28 cellular contexts compared by ENCODE assay signal in genomic region chr2:24745825-24746224, GRCh38.
"Had no signal": no experiment of that assay in that cellular context is flagged by ENCODE, and none has a peak within 500 bp of the region (broad histone marks: within the 10 kb centered on the region; RNA-seq: fewer than 3 reads in every experiment).

No MANE protein-coding gene starts in this region.

- H3K9me3 ChIP-seq: esophagus squamous epithelium, neutrophil, right lobe of liver, stomach, tibial artery had no signal

- H3K9me3 Mint-ChIP-seq: memory B cell; mesothelial cell of epicardium; naive thymus-derived CD8-positive, alpha-beta T cell; neural crest cell; type B pancreatic cell had no signal

- H3K27me3 ChIP-seq: esophagus squamous epithelium, neutrophil, right lobe of liver, stomach, tibial artery had no signal

- H3K27me3 Mint-ChIP-seq: memory B cell; naive thymus-derived CD8-positive, alpha-beta T cell; progenitor cell of endocrine pancreas; type B pancreatic cell had no signal

- ATAC-seq: left lobe of liver; naive thymus-derived CD8-positive, alpha-beta T cell; right lobe of liver had no signal

- H3K4me3 Mint-ChIP-seq: memory B cell, mesothelial cell of epicardium, neural crest cell, type B pancreatic cell had no signal

- H3K4me1 Mint-ChIP-seq: memory B cell had no signal

- H3K27ac Mint-ChIP-seq: memory B cell, mesothelial cell of epicardium, progenitor cell of endocrine pancreas, type B pancreatic cell had no signal

- H3K27ac ChIP-seq: coronary artery, esophagus squamous epithelium, neutrophil, parathyroid adenoma, right lobe of liver, stomach, tibial artery had no signal

- DNase-seq: dermis blood vessel endothelial cell; effector memory CD4-positive, alpha-beta T cell; erythroblast; esophagus squamous epithelium; foreskin melanocyte; hypothalamus; naive thymus-derived CD8-positive, alpha-beta T cell; right lobe of liver; stimulated activated CD4-positive, alpha-beta T cell treated with anti-CD3 and anti-CD28 coated beads, Interleukin-12 subunit alpha, Interleukin-12 subunit beta, amount 100 ng/mL, for 4 hours; stimulated activated CD4-positive, alpha-beta T cell treated with anti-CD3 and anti-CD28 coated beads, Interleukin-1b, Interleukin-23, amount 100 ng/mL, for 48 hours; stimulated activated CD4-positive, alpha-beta T cell treated with anti-CD3 and anti-CD28 coated beads, Interleukin-4, amount 100 ng/mL, for 1 hour; stimulated activated CD8-positive, alpha-beta memory T cell treated with anti-CD3 and anti-CD28 coated beads, Interleukin-4, amount 100 ng/mL, for 48 hours; stimulated activated naive CD4-positive, alpha-beta T cell treated with Interleukin-2 at 50 U/mL for 16 hours; stomach; tibial artery had no signal

- FAIRE-seq: endometrium, keratinocyte had no signal

- H3K4me3 ChIP-seq: coronary artery, esophagus squamous epithelium, lung, right lobe of liver, smooth muscle cell, stomach, tibial artery had no signal

- H3K4me1 ChIP-seq: parathyroid adenoma, right lobe of liver, tibial artery had no signal
